9 cellular contexts compared by ENCODE assay signal in genomic region chr6:54846243-54846856, GRCh38. TPM values are rescaled to one million over a fixed set of nuclear protein-coding genes. Genes with fewer than 3 reads are reported as not detected.
DNase-seq lines count a peak whose midpoint lies in the region; TF ChIP-seq lines count a peak whose summit lies in the region.
"Had no signal": no experiment of that assay in that cellular context is flagged by ENCODE, and none has a peak within 500 bp of the region (broad histone marks: within the 10 kb centered on the region; RNA-seq: fewer than 3 reads in every experiment).

FAM83B (plus strand) TSS chr6:54846771; CDS start chr6:54870247, 23,476 bp downstream.

- H3K4me1 Mint-ChIP-seq in CD4-positive, alpha-beta memory T cell: no peaks in the 10 kb centered on the region
- no peaks in the 10 kb centered on the region for H3K4me1 Mint-ChIP-seq in activated CD4-positive, alpha-beta memory T cell treated with anti-CD3 and anti-CD28 coated beads for 36 hours (ENCODE audit: low read depth)
- no peaks in the 10 kb centered on the region for H3K4me1 Mint-ChIP-seq in activated naive CD8-positive, alpha-beta T cell treated with anti-CD3 and anti-CD28 coated beads for 36 hours

- H3K36me3 ChIP-seq in H7 (replicated peaks; ENCODE audit: control insufficient read depth, insufficient read depth, low read length): no peaks in the 10 kb centered on the region
- H3K36me3 ChIP-seq in CD4-positive, alpha-beta memory T cell (ENCODE audit: insufficient read depth, low read length): no peaks in the 10 kb centered on the region

- peaks cover 14% of the 10 kb centered on the region for H3K27me3 ChIP-seq in H7 (ENCODE audit: control insufficient read depth, insufficient read depth, low read length)
- H3K27me3 ChIP-seq in CD4-positive, alpha-beta memory T cell (ENCODE audit: insufficient read depth, low read length): no peaks in the 10 kb centered on the region

- no peak within 1 kb of the TSS for H3K27ac Mint-ChIP-seq in CD4-positive, alpha-beta memory T cell
- no peak within 1 kb of the TSS for H3K27ac Mint-ChIP-seq in activated CD4-positive, alpha-beta memory T cell treated with anti-CD3 and anti-CD28 coated beads for 36 hours
- no peak within 1 kb of the TSS for H3K27ac Mint-ChIP-seq in activated naive CD8-positive, alpha-beta T cell treated with anti-CD3 and anti-CD28 coated beads for 36 hours

- peak within 1 kb of the TSS; percentile 74 for H3K4me3 ChIP-seq in H7 (ENCODE audit: insufficient read depth, low read depth, low read length)
- H3K4me3 ChIP-seq in iPS-11a (ENCODE audit: low read depth, low read length): peak within 1 kb of the TSS; percentile 62
- H3K4me3 ChIP-seq in retinal pigment epithelial cell (ENCODE audit: low read length): peak within 1 kb of the TSS; percentile 74
- H3K4me3 ChIP-seq in CD4-positive, alpha-beta memory T cell (ENCODE audit: low read length in 2 of 2): no peak within 1 kb of the TSS

- H3K27ac ChIP-seq in CD4-positive, alpha-beta memory T cell (ENCODE audit: low read depth, low read length): no peak within 1 kb of the TSS
- H3K27ac ChIP-seq: KMS-11 had no signal

- peaks cover 5 to 8% of the 10 kb centered on the region in 2 donors for H3K27me3 Mint-ChIP-seq in CD4-positive, alpha-beta memory T cell
- peaks cover 9% of the 10 kb centered on the region for H3K27me3 Mint-ChIP-seq in activated CD4-positive, alpha-beta memory T cell treated with anti-CD3 and anti-CD28 coated beads for 36 hours
- peaks cover 37% of the 10 kb centered on the region for H3K27me3 Mint-ChIP-seq in activated naive CD8-positive, alpha-beta T cell treated with anti-CD3 and anti-CD28 coated beads for 36 hours

- H3K4me1 ChIP-seq in CD4-positive, alpha-beta memory T cell (ENCODE audit: insufficient read depth, low read length): no peaks in the 10 kb centered on the region

- H3K9me3 Mint-ChIP-seq in CD4-positive, alpha-beta memory T cell: peaks cover 0 to 28% (median 14%) of the 10 kb centered on the region in 8 donors
- H3K9me3 Mint-ChIP-seq in activated CD4-positive, alpha-beta memory T cell treated with anti-CD3 and anti-CD28 coated beads for 36 hours: peaks cover 9% of the 10 kb centered on the region
- H3K9me3 Mint-ChIP-seq in activated naive CD8-positive, alpha-beta T cell treated with anti-CD3 and anti-CD28 coated beads for 36 hours: peaks cover 3% of the 10 kb centered on the region

- intact Hi-C loops in CD4-positive, alpha-beta memory T cell (cut with micrococcal nuclease): no loop called here
- intact Hi-C loops in activated CD4-positive, alpha-beta memory T cell treated with anti-CD3 and anti-CD28 coated beads for 36 hours (cut with micrococcal nuclease): no loop called here

- H3K9me3 ChIP-seq in CD4-positive, alpha-beta memory T cell (ENCODE audit: control insufficient read depth in 1 of 2, low read length in 2 of 2): no peaks in the 10 kb centered on the region

- no peak for TF ChIP-seq CTCF in retinal pigment epithelial cell (conservative IDR thresholded peaks at IDR 0.05; ENCODE audit: low read depth, low read length)

- H3K4me3 Mint-ChIP-seq in CD4-positive, alpha-beta memory T cell: no peak within 1 kb of the TSS
- no peak within 1 kb of the TSS for H3K4me3 Mint-ChIP-seq in activated CD4-positive, alpha-beta memory T cell treated with anti-CD3 and anti-CD28 coated beads for 36 hours
- no peak within 1 kb of the TSS for H3K4me3 Mint-ChIP-seq in activated naive CD8-positive, alpha-beta T cell treated with anti-CD3 and anti-CD28 coated beads for 36 hours

- CTCF ChIA-PET in CD4-positive, alpha-beta memory T cell (lab: Charles Lee; ENCODE audit: partially characterized antibody): no interaction called here
- CTCF ChIA-PET in activated CD4-positive, alpha-beta memory T cell treated with anti-CD3 and anti-CD28 coated beads for 36 hours (lab: Charles Lee): no interaction called here

- POLR2A ChIA-PET in CD4-positive, alpha-beta memory T cell (lab: Charles Lee; ENCODE audit: partially characterized antibody): no interaction called here
- POLR2A ChIA-PET in activated CD4-positive, alpha-beta memory T cell treated with anti-CD3 and anti-CD28 coated beads for 36 hours (lab: Charles Lee): no interaction called here

- no peaks in the 10 kb centered on the region for H3K36me3 Mint-ChIP-seq in CD4-positive, alpha-beta memory T cell
- H3K36me3 Mint-ChIP-seq in activated CD4-positive, alpha-beta memory T cell treated with anti-CD3 and anti-CD28 coated beads for 36 hours: no peaks in the 10 kb centered on the region
- H3K36me3 Mint-ChIP-seq in activated naive CD8-positive, alpha-beta T cell treated with anti-CD3 and anti-CD28 coated beads for 36 hours: no peaks in the 10 kb centered on the region

- DNase-seq in H7: peak; percentile 80
- peak; percentile 24 for DNase-seq in amniotic epithelial cell (ENCODE audit: low read depth)
- no peak for DNase-seq in retinal pigment epithelial cell (ENCODE audit: low read depth)
- no peak for DNase-seq in CD4-positive, alpha-beta memory T cell
- no peak for DNase-seq in NCI-H1092 (lab: John Stamatoyannopoulos, UW)
- no peak for DNase-seq in activated CD4-positive, alpha-beta memory T cell treated with anti-CD3 and anti-CD28 coated beads for 36 hours
- no peak for DNase-seq in activated naive CD8-positive, alpha-beta T cell treated with anti-CD3 and anti-CD28 coated beads for 36 hours

RNA-seq across cellular contexts. Expression of gene FAM83B, which starts in this region (rescaled TPM):
- total RNA-seq in H7 (2014; rRNA removed; shearing (Covaris generic)): 1.5 and 1.7 TPM in 2 replicates
- total RNA-seq in CD4-positive, alpha-beta memory T cell: not detected
- polyA plus RNA-seq in CD4-positive, alpha-beta memory T cell: not detected
- total RNA-seq in activated CD4-positive, alpha-beta memory T cell treated with anti-CD3 and anti-CD28 coated beads for 36 hours: not detected
- total RNA-seq in activated naive CD8-positive, alpha-beta T cell treated with anti-CD3 and anti-CD28 coated beads for 36 hours: not detected

Comparison
In these comparisons a context has a peak if more than half of its experiments do, and no peak if none do; other contexts are left out.
1. DNase-seq: peak in H7 (single experiment) and amniotic epithelial cell (single experiment); none in retinal pigment epithelial cell (single experiment), CD4-positive, alpha-beta memory T cell (0 of 5), NCI-H1092 (single experiment), activated CD4-positive, alpha-beta memory T cell treated with anti-CD3 and anti-CD28 coated beads for 36 hours (single experiment) and activated naive CD8-positive, alpha-beta T cell treated with anti-CD3 and anti-CD28 coated beads for 36 hours (single experiment).
2. H3K4me3 ChIP-seq: peak in H7 (single experiment), iPS-11a (single experiment) and retinal pigment epithelial cell (single experiment); none in CD4-positive, alpha-beta memory T cell (0 of 2).